Comparison of ENCODE assay signal across 1 cellular context in genomic region chr12:66829660-66830325, GRCh38.
TF ChIP-seq lines count a peak whose summit lies in the region.

No MANE protein-coding gene starts in this region.

TF ChIP-seq in GM23338, 12 proteins besides CTCF, POLR2A, EP300 and RAD21:
- TF ChIP-seq ETS1 (IDR thresholded peaks at IDR 0.05) (no peak), NANOG (IDR thresholded peaks at IDR 0.05; ENCODE audit: borderline replicate concordance) (no peak), ZNF462 (CRISPR knock-in tag; IDR thresholded peaks at IDR 0.05) (no peak), ZNF114 (CRISPR knock-in tag; IDR thresholded peaks at IDR 0.05) (no peak), CREB1 (CRISPR knock-in tag; IDR thresholded peaks at IDR 0.05; ENCODE audit: low read depth) (no peak), JUNB (IDR thresholded peaks at IDR 0.05; ENCODE audit: unreplicated experiment) (no peak), POLR2AphosphoS5 (IDR thresholded peaks at IDR 0.05; ENCODE audit: low read depth) (no peak), STAT1 (IDR thresholded peaks at IDR 0.05; ENCODE audit: unreplicated experiment) (no peak)
- TF ChIP-seq, protein P1, sequence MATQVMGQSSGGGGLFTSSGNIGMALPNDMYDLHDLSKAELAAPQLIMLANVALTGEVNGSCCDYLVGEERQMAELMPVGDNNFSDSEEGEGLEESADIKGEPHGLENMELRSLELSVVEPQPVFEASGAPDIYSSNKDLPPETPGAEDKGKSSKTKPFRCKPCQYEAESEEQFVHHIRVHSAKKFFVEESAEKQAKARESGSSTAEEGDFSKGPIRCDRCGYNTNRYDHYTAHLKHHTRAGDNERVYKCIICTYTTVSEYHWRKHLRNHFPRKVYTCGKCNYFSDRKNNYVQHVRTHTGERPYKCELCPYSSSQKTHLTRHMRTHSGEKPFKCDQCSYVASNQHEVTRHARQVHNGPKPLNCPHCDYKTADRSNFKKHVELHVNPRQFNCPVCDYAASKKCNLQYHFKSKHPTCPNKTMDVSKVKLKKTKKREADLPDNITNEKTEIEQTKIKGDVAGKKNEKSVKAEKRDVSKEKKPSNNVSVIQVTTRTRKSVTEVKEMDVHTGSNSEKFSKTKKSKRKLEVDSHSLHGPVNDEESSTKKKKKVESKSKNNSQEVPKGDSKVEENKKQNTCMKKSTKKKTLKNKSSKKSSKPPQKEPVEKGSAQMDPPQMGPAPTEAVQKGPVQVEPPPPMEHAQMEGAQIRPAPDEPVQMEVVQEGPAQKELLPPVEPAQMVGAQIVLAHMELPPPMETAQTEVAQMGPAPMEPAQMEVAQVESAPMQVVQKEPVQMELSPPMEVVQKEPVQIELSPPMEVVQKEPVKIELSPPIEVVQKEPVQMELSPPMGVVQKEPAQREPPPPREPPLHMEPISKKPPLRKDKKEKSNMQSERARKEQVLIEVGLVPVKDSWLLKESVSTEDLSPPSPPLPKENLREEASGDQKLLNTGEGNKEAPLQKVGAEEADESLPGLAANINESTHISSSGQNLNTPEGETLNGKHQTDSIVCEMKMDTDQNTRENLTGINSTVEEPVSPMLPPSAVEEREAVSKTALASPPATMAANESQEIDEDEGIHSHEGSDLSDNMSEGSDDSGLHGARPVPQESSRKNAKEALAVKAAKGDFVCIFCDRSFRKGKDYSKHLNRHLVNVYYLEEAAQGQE (IDR thresholded peaks at IDR 0.05; ENCODE audit: unreplicated experiment): no peak
